Comparison of ENCODE assay signal across 8 cellular contexts in genomic region chr12:29783773-29784666, GRCh38. TPM values are rescaled to one million over a fixed set of nuclear protein-coding genes. Genes with fewer than 3 reads are reported as not detected.
DNase-seq lines count a peak whose midpoint lies in the region; ATAC-seq and TF ChIP-seq lines count a peak whose summit lies in the region.

TMTC1 (minus strand) TSS chr12:29783942; CDS start chr12:29783751, 191 bp downstream.

- WGBS in transverse colon (ENCODE audit: low coverage in 1 of 2), 2 donors, result 4% methylated on average over 18 of the region's 87 CpGs; no CpG with 5 or more reads in 1 of the 2 donors

- H3K4me1 ChIP-seq in SJCRH30 (peaks cover 4% of the 10 kb centered on the region), transverse colon (peaks cover 0 to 8% (median 0%) of the 10 kb centered on the region in 4 donors)

- peak; percentile 24 for ATAC-seq in HG02678 (IDR thresholded peaks at IDR 0.05; ENCODE audit: unreplicated experiment)
- no peak for ATAC-seq in HG03457 (IDR thresholded peaks at IDR 0.05; ENCODE audit: unreplicated experiment)

- peak; percentile 14 for DNase-seq in DMS153 treated with DMSO at 0.1 percent for 48 hours (lab: John Stamatoyannopoulos, UW; ENCODE audit: unreplicated experiment)
- peak; percentile 86 to 87 for DNase-seq in SJCRH30
- no peak for DNase-seq in epithelial cell of prostate (ENCODE audit: low read depth, low spot score)
- peak; percentile 81 for DNase-seq in midbrain (lab: John Stamatoyannopoulos, UW)
- DNase-seq in transverse colon, result peak; percentile 45
- DNase-seq in KBM-7, result no peak

- peaks cover 12% of the 10 kb centered on the region for H3K36me3 ChIP-seq in SJCRH30
- H3K36me3 ChIP-seq in transverse colon, result no peaks in the 10 kb centered on the region

- H3K27me3 ChIP-seq in SJCRH30, result no peaks in the 10 kb centered on the region
- peaks cover 47% of the 10 kb centered on the region for H3K27me3 ChIP-seq in transverse colon

- no peak for TF ChIP-seq POLR2A in transverse colon (IDR thresholded peaks at IDR 0.05)

- TF ChIP-seq CTCF in transverse colon (IDR thresholded peaks at IDR 0.05), result no peak

- intact Hi-C loops in transverse colon (cut with DNase I; ENCODE audit: low total_unique reads), result no loop called here

- H3K4me3 ChIP-seq in SJCRH30 (peak within 1 kb of the TSS; percentile 81), transverse colon (peak within 1 kb of the TSS; percentile 55 to 75 (median 60))

- in situ Hi-C loops in transverse colon (cut with MboI; ENCODE audit: low pct_ligation_motif_present in 1 of 4, low pct_unique_long_range_greater_than_20kb in 1 of 4, low sequenced_read_pairs in 3 of 4) (no loop called here), KBM-7 (cut with MboI; ENCODE audit: low pct_unique_long_range_greater_than_20kb, low sequenced_read_pairs) (no loop called here)

- peaks cover 7% of the 10 kb centered on the region; the same call in 1 of the 2 replicates for H3K9me3 ChIP-seq in SJCRH30 (replicated peaks)
- no peaks in the 10 kb centered on the region for H3K9me3 ChIP-seq in transverse colon

- H3K27ac ChIP-seq in SJCRH30 (peak within 1 kb of the TSS; percentile 95), epithelial cell of prostate (peak within 1 kb of the TSS; percentile 65), transverse colon (peak within 1 kb of the TSS; percentile 78 to 88 (median 82))

- no peak for TF ChIP-seq EP300 in transverse colon (IDR thresholded peaks at IDR 0.05; ENCODE audit: low read depth)

RNA-seq across cellular contexts. Expression of gene TMTC1, which starts in this region (rescaled TPM):
- 121 and 129 TPM in 2 replicates for total RNA-seq in SJCRH30 (2014; rRNA removed; shearing (Covaris generic))
- total RNA-seq in transverse colon, result 10 to 100 TPM; 10.2 to 26.9 (median 16.9) TPM

Comparison
In these comparisons a context has a peak if more than half of its experiments do, and no peak if none do; other contexts are left out.
1. DNase-seq: peak in DMS153 treated with DMSO at 0.1 percent for 48 hours (single experiment), SJCRH30 (2 of 2), midbrain (single experiment) and transverse colon (single experiment); none in epithelial cell of prostate (single experiment) and KBM-7 (single experiment).
2. Peak in every context shown above with its lines, with median percentiles within 50 percentile points of each other: H3K27ac ChIP-seq.